ENCODE assay signal across 1 cellular context in genomic region chr10:71818674-71819260, GRCh38.
TF ChIP-seq lines count a peak whose summit lies in the region.

No MANE protein-coding gene starts in this region.

TF ChIP-seq in GM23338, 12 proteins besides CTCF, POLR2A, EP300 and RAD21 (continued from another document):
- TF ChIP-seq REST (IDR thresholded peaks at IDR 0.05; ENCODE audit: unreplicated experiment) (no peak), JUNB (IDR thresholded peaks at IDR 0.05; ENCODE audit: unreplicated experiment) (no peak), ZNF114 (CRISPR knock-in tag; IDR thresholded peaks at IDR 0.05) (no peak), POLR2AphosphoS5 (IDR thresholded peaks at IDR 0.05; ENCODE audit: low read depth) (no peak), EZH2 (IDR thresholded peaks at IDR 0.05; ENCODE audit: low read depth, unreplicated experiment) (no peak), CREB1 (CRISPR knock-in tag; IDR thresholded peaks at IDR 0.05; ENCODE audit: low read depth) (no peak), ZNF331 (CRISPR knock-in tag; IDR thresholded peaks at IDR 0.05; ENCODE audit: low read depth) (no peak)
- TF ChIP-seq, protein P1, sequence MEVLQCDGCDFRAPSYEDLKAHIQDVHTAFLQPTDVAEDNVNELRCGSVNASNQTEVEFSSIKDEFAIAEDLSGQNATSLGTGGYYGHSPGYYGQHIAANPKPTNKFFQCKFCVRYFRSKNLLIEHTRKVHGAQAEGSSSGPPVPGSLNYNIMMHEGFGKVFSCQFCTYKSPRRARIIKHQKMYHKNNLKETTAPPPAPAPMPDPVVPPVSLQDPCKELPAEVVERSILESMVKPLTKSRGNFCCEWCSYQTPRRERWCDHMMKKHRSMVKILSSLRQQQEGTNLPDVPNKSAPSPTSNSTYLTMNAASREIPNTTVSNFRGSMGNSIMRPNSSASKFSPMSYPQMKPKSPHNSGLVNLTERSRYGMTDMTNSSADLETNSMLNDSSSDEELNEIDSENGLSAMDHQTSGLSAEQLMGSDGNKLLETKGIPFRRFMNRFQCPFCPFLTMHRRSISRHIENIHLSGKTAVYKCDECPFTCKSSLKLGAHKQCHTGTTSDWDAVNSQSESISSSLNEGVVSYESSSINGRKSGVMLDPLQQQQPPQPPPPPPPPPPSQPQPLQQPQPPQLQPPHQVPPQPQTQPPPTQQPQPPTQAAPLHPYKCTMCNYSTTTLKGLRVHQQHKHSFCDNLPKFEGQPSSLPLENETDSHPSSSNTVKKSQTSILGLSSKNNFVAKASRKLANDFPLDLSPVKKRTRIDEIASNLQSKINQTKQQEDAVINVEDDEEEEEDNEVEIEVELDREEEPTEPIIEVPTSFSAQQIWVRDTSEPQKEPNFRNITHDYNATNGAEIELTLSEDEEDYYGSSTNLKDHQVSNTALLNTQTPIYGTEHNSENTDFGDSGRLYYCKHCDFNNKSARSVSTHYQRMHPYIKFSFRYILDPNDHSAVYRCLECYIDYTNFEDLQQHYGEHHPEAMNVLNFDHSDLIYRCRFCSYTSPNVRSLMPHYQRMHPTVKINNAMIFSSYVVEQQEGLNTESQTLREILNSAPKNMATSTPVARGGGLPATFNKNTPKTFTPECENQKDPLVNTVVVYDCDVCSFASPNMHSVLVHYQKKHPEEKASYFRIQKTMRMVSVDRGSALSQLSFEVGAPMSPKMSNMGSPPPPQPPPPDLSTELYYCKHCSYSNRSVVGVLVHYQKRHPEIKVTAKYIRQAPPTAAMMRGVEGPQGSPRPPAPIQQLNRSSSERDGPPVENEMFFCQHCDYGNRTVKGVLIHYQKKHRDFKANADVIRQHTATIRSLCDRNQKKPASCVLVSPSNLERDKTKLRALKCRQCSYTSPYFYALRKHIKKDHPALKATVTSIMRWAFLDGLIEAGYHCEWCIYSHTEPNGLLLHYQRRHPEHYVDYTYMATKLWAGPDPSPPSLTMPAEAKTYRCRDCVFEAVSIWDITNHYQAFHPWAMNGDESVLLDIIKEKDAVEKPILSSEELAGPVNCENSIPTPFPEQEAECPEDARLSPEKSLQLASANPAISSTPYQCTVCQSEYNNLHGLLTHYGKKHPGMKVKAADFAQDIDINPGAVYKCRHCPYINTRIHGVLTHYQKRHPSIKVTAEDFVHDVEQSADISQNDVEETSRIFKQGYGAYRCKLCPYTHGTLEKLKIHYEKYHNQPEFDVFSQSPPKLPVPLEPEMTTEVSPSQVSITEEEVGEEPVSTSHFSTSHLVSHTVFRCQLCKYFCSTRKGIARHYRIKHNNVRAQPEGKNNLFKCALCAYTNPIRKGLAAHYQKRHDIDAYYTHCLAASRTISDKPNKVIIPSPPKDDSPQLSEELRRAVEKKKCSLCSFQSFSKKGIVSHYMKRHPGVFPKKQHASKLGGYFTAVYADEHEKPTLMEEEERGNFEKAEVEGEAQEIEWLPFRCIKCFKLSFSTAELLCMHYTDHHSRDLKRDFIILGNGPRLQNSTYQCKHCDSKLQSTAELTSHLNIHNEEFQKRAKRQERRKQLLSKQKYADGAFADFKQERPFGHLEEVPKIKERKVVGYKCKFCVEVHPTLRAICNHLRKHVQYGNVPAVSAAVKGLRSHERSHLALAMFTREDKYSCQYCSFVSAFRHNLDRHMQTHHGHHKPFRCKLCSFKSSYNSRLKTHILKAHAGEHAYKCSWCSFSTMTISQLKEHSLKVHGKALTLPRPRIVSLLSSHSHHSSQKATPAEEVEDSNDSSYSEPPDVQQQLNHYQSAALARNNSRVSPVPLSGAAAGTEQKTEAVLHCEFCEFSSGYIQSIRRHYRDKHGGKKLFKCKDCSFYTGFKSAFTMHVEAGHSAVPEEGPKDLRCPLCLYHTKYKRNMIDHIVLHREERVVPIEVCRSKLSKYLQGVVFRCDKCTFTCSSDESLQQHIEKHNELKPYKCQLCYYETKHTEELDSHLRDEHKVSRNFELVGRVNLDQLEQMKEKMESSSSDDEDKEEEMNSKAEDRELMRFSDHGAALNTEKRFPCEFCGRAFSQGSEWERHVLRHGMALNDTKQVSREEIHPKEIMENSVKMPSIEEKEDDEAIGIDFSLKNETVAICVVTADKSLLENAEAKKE (CRISPR knock-in tag; IDR thresholded peaks at IDR 0.05), result no peak
